Comparison of ENCODE assay signal across 6 cellular contexts in genomic region chr6:24287239-24287638, GRCh38.
"Had no signal": no experiment of that assay in that cellular context is flagged by ENCODE, and none has a peak within 500 bp of the region (broad histone marks: within the 10 kb centered on the region; RNA-seq: fewer than 3 reads in every experiment).

No MANE protein-coding gene starts in this region.

- DNase-seq: IMR-90, KBM-7 had no signal

- ATAC-seq: K562 had no signal

- FAIRE-seq: HTR-8/SVneo, K562 had no signal

- H3K27me3 Mint-ChIP-seq: IgD-negative memory B cell had no signal

- H3K4me3 ChIP-seq: K562 had no signal

- H3K4me3 Mint-ChIP-seq: IgD-negative memory B cell had no signal

- H3K27ac ChIP-seq: HL-60 had no signal

- H3K27ac Mint-ChIP-seq: IgD-negative memory B cell had no signal

- H3K36me3 Mint-ChIP-seq: IgD-negative memory B cell had no signal
